Comparison of ENCODE assay signal across 9 cellular contexts in the genomic region with DNA sequence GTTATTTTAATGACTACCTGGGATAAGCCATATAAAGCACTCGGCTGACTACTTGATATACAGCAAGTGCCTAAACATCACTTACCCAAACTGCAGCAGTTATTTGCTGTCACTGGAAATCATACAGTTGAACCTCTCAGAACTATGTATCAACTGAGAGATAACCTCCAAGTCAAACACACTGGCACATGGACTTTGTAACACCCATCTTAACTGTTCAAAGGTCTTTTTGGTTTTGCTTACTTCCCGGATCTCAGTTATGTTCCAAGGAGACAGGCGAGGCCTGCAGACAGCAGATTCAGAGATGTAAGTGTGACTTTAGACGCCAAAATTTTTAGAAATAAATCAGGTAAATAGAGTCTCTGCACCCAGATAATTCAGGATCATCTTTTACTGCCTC. TPM values are rescaled to one million over a fixed set of nuclear protein-coding genes. Genes with fewer than 3 reads are reported as not detected.
DNase-seq lines count a peak whose midpoint lies in the region; ATAC-seq and TF ChIP-seq lines count a peak whose summit lies in the region.
"Had no signal": no experiment of that assay in that cellular context is flagged by ENCODE, and none has a peak within 500 bp of the region (broad histone marks: within the 10 kb centered on the region; RNA-seq: fewer than 3 reads in every experiment).

No MANE protein-coding gene starts in this region.

- H3K9ac ChIP-seq in IMR-90 (ENCODE audit: low read depth, low read length) (peak overlapping the region; percentile 45; the same call in 1 of the 2 replicates), muscle layer of colon (ENCODE audit: low read length) (peak overlapping the region; percentile 57)

- H3K9me3 ChIP-seq in IMR-90 (ENCODE audit: control insufficient read depth, insufficient read depth, low read length) (no peaks in the 10 kb centered on the region), breast epithelium (no peaks in the 10 kb centered on the region), muscle layer of colon (ENCODE audit: low read length) (no peaks in the 10 kb centered on the region), uterus (no peaks in the 10 kb centered on the region)
- H3K9me3 ChIP-seq: spleen had no signal

- peak overlapping the region; percentile 41 for H3K23ac ChIP-seq in IMR-90 (ENCODE audit: low read depth, low read length)

- in situ Hi-C loops in IMR-90 (cut with MboI; ENCODE audit: low sequenced_read_pairs), result no loop called here

- intact Hi-C loops in IMR-90 (cut with micrococcal nuclease) (no loop called here), breast epithelium (cut with DNase I; ENCODE audit: low total_unique reads) (no loop called here), uterus (cut with DNase I; ENCODE audit: low total_unique reads) (no loop called here)

- TF ChIP-seq CTCF in AG09309 (IDR thresholded peaks at IDR 0.05; ENCODE audit: control insufficient read depth, insufficient read depth, low read depth, low read length, missing control alignments) (no peak), IMR-90 (conservative IDR thresholded peaks at IDR 0.05; ENCODE audit: low read depth, low read length) (no peak), breast epithelium (IDR thresholded peaks at IDR 0.05) (no peak), uterus (IDR thresholded peaks at IDR 0.05) (no peak)

- TF ChIP-seq POLR2A in IMR-90 (IDR thresholded peaks at IDR 0.05; ENCODE audit: low read depth, low read length), result no peak
- TF ChIP-seq POLR2A in breast epithelium (IDR thresholded peaks at IDR 0.05), result no peak
- no peak for TF ChIP-seq POLR2A in uterus (IDR thresholded peaks at IDR 0.05)

- no peak overlapping the region for H4K91ac ChIP-seq in IMR-90 (ENCODE audit: insufficient read depth, low read depth, low read length)

- H4K8ac ChIP-seq in IMR-90 (ENCODE audit: low read depth in 2 of 2, low read length in 2 of 2), result no peak overlapping the region

- H3K9me1 ChIP-seq in IMR-90 (ENCODE audit: insufficient read depth, low read length), result peaks cover 12% of the 10 kb centered on the region; the same call in 1 of the 2 replicates

- H2BK20ac ChIP-seq in IMR-90 (ENCODE audit: low read depth, low read length), result no peak overlapping the region

- no peak overlapping the region for H3K4ac ChIP-seq in IMR-90 (ENCODE audit: low read depth, low read length)

- dilution Hi-C loops in IMR-90 (cut with HindIII; ENCODE audit: low sequenced_read_pairs, unreplicated experiment), result no loop called here

- H3K18ac ChIP-seq in IMR-90 (ENCODE audit: low read depth, low read length), result no peak overlapping the region

- CTCF ChIA-PET in IMR-90 (lab: Yijun Ruan, JAX), result no interaction called here

- H2BK120ac ChIP-seq in IMR-90 (ENCODE audit: low read depth, low read length), result no peak overlapping the region

- H2AK9ac ChIP-seq in IMR-90 (replicated peaks; ENCODE audit: low read depth, low read length, poor library complexity), result no peak overlapping the region

- H3K4me1 ChIP-seq in IMR-90 (ENCODE audit: control insufficient read depth, insufficient read depth, low read length), result peaks cover 12% of the 10 kb centered on the region
- H3K4me1 ChIP-seq in breast epithelium, result peaks cover 0 to 3% of the 10 kb centered on the region in 2 donors
- peaks cover 19% of the 10 kb centered on the region for H3K4me1 ChIP-seq in muscle layer of colon (ENCODE audit: insufficient read depth, low read length)
- H3K4me1 ChIP-seq in uterus, result peaks cover 0 to 8% of the 10 kb centered on the region in 2 donors

- H2AFZ ChIP-seq in IMR-90 (replicated peaks; ENCODE audit: low read length, poor library complexity), result no peak overlapping the region

- H3K4me2 ChIP-seq in IMR-90 (ENCODE audit: low read depth, low read length), result peak overlapping the region; percentile 96

- H3K4me3 ChIP-seq in AG09309 (ENCODE audit: control insufficient read depth, low read depth, low read length) (peak overlapping the region; percentile 68), IMR-90 (ENCODE audit: insufficient read depth, low read depth, low read length) (peak overlapping the region; percentile 98; the same call in 1 of the 2 replicates), breast epithelium (peak overlapping the region; percentile 88 to 96 (median 96)), muscle layer of colon (ENCODE audit: low read depth in 1 of 2, low read length in 2 of 2) (no peak overlapping the region), uterus (peak overlapping the region in 1 of 2 donors; percentile 98)

- no CpG with 5 or more reads among the region's 4 CpGs for WGBS in IMR-90 (ENCODE audit: extremely low coverage in 2 of 2, insufficient read length in 1 of 2), 2 experiments

- H2BK5ac ChIP-seq in IMR-90 (ENCODE audit: low read depth, low read length, poor library complexity, severe bottlenecking), result no peak overlapping the region

- no peak for TF ChIP-seq RAD21 in IMR-90 (IDR thresholded peaks at IDR 0.05; ENCODE audit: low read length)

- no TSS peak for BruUV-seq in IMR-90 (replicated peaks; lab: Mats Ljungman, UMichigan)

- no peak overlapping the region for H3K56ac ChIP-seq in IMR-90 (ENCODE audit: extremely low read depth, insufficient read depth, low read length)

- no peak overlapping the region for H2BK15ac ChIP-seq in IMR-90 (ENCODE audit: low read depth, low read length)

- no peak overlapping the region; the same call in 1 of the 2 replicates for H3K14ac ChIP-seq in IMR-90 (replicated peaks; ENCODE audit: low read depth, low read length)

- no peaks in the 10 kb centered on the region for H3K27me3 ChIP-seq in IMR-90 (ENCODE audit: control insufficient read depth, insufficient read depth, low read length)
- H3K27me3 ChIP-seq in breast epithelium, result no peaks in the 10 kb centered on the region
- no peaks in the 10 kb centered on the region for H3K27me3 ChIP-seq in muscle layer of colon (ENCODE audit: control insufficient read depth in 1 of 2, insufficient read depth in 2 of 2, low read length in 2 of 2)
- no peaks in the 10 kb centered on the region for H3K27me3 ChIP-seq in uterus
- H3K27me3 ChIP-seq: spleen had no signal

- H3K36me3 ChIP-seq in IMR-90 (ENCODE audit: control insufficient read depth, insufficient read depth, low read length) (peaks cover 15% of the 10 kb centered on the region), breast epithelium (no peaks in the 10 kb centered on the region), muscle layer of colon (ENCODE audit: insufficient read depth, low read length) (no peaks in the 10 kb centered on the region), uterus (no peaks in the 10 kb centered on the region)

- H3K79me1 ChIP-seq in IMR-90 (ENCODE audit: low read depth in 1 of 2, low read length in 2 of 2), result peaks cover 6 to 24% of the 10 kb centered on the region in 2 experiments; a peak in 2 of 4 replicates

- POLR2A ChIA-PET in IMR-90 (lab: Charles Lee; ENCODE audit: unreplicated experiment), result no interaction called here

- H3K27ac ChIP-seq in IMR-90 (ENCODE audit: insufficient read depth, low read length) (no peak overlapping the region), breast epithelium (no peak overlapping the region), muscle layer of colon (ENCODE audit: low read depth, low read length) (no peak overlapping the region), uterus (peak overlapping the region in 1 of 2 donors; percentile 82)

- ATAC-seq in IMR-90 (ENCODE audit: low read depth) (no peak), GM18861 (IDR thresholded peaks at IDR 0.05; ENCODE audit: unreplicated experiment) (no peak)

- H4K20me1 ChIP-seq in IMR-90 (ENCODE audit: insufficient read depth, low read length), result peaks cover 65% of the 10 kb centered on the region

- DNase-seq in AG09309 (ENCODE audit: low read depth) (no peak), IMR-90 (no peak), breast epithelium (ENCODE audit: low spot score in 2 of 2) (no peak), uterus (no peak), NAMALWA (ENCODE audit: low spot score) (no peak), NCI-H2196 (lab: John Stamatoyannopoulos, UW; ENCODE audit: unreplicated experiment) (no peak)

- no peak overlapping the region for H2AK5ac ChIP-seq in IMR-90 (ENCODE audit: low read depth, low read length)

- H4K5ac ChIP-seq in IMR-90 (ENCODE audit: low read depth, low read length), result no peak overlapping the region

TF ChIP-seq in IMR-90, 13 proteins besides CTCF, POLR2A, EP300 and RAD21:
- TF ChIP-seq SMC3 (IDR thresholded peaks at IDR 0.05; ENCODE audit: low read depth, low read length), result no peak
- TF ChIP-seq CEBPB (IDR thresholded peaks at IDR 0.05; ENCODE audit: low read depth, low read length), result no peak

RNA-seq across cellular contexts. Expression of gene KDELR2, which starts 1.6 kb away (rescaled TPM):
- total RNA-seq in IMR-90 (2012; rRNA removed), result 162 and 259 TPM in 2 replicates
- polyA plus RNA-seq in IMR-90 (2012; rRNA removed), result 226 and 237 TPM in 2 replicates
- polyA plus RNA-seq in IMR-90 (2012; cell fraction: cytosol; rRNA removed), result 118 and 149 TPM in 2 replicates
- 74.5 and 135 TPM in 2 replicates for polyA plus RNA-seq in IMR-90 (2012; cell fraction: nucleus; rRNA removed; ENCODE audit: low replicate concordance)
- 100 to 1,000 TPM in 1 of 3 donors, 10 to 100 TPM in 2; 75.2 to 106 (median 81.7) TPM for total RNA-seq in breast epithelium
- total RNA-seq in uterus, result 100 to 1,000 TPM in 2 of 4 donors, 10 to 100 TPM in 2; 64.0 to 272 (median 95.4) TPM

RNA-seq across cellular contexts. Expression of gene DAGLB, which starts 34.6 kb away (rescaled TPM):
- total RNA-seq in IMR-90 (2012; rRNA removed), result 33.5 and 35.3 TPM in 2 replicates
- 23.4 and 24.5 TPM in 2 replicates for polyA plus RNA-seq in IMR-90 (2012; rRNA removed)
- 21.9 and 41.7 TPM in 2 replicates for polyA plus RNA-seq in IMR-90 (2012; cell fraction: cytosol; rRNA removed)
- 92.9 and 94.9 TPM in 2 replicates for polyA plus RNA-seq in IMR-90 (2012; cell fraction: nucleus; rRNA removed; ENCODE audit: low replicate concordance)
- total RNA-seq in breast epithelium, result 10 to 100 TPM; 15.4 to 18.0 (median 17.6) TPM
- total RNA-seq in uterus, result 10 to 100 TPM in 3 of 4 donors, 1 to 10 TPM in 1; 5.4 to 30.2 (median 19.3) TPM

Comparison
In these comparisons a context has a peak if more than half of its experiments do, and no peak if none do; other contexts are left out.
1. H3K4me3 ChIP-seq: peak in AG09309 (single experiment), IMR-90 (single experiment) and breast epithelium (3 of 3); none in muscle layer of colon (0 of 2).